In the genomic region with DNA sequence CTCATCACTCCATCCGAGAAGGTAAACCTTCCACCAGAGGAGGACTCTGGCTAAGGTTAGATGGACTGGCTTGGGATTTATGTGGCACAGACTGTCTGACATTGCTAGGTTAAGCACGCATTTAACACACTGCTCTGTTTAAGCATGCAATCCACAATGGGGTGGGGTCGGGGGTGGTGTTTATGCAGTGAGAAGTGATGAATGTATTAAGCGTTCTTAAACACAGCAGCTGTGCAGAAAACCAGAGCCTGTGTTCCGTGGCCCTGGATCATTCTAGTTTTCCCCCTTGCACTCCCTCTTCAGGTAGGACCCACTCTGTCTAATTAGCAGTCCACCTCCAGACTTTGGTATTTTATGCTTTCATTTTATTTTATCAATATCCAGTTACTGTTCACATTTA, we compare ENCODE assay signal across 32 cellular contexts. TPM values are rescaled to one million over a fixed set of nuclear protein-coding genes. Genes with fewer than 3 reads are reported as not detected.
"Had no signal": no experiment of that assay in that cellular context is flagged by ENCODE, and none has a peak within 500 bp of the region (broad histone marks: within the 10 kb centered on the region; RNA-seq: fewer than 3 reads in every experiment).

No MANE protein-coding gene starts in this region.

- FAIRE-seq: TTC549 had no signal

- DNase-seq: activated CD4-positive, alpha-beta T cell treated with anti-CD3 and anti-CD28 coated beads for 36 hours; activated CD4-positive, alpha-beta T cell treated with anti-CD3 and anti-CD28 coated beads, Interleukin-2, amount 10 ng/mL, durations not matched to agents 7 days and 5 days; activated CD4-positive, alpha-beta T cell treated with anti-CD3 and anti-CD28 coated beads, Interleukin-2, amount 50 U/mL, for 48 hours; activated CD8-positive, alpha-beta T cell treated with anti-CD3 and anti-CD28 coated beads, Interleukin-2, amount 10 ng/mL, durations not matched to agents 7 days and 5 days; activated effector memory CD4-positive, alpha-beta T cell treated with Interleukin-2 at 50 U/mL for 16 hours; activated naive CD4-positive, alpha-beta T cell treated with anti-CD3 and anti-CD28 coated beads, Interleukin-2, amount 10 ng/mL, durations not matched to agents 7 days and 5 days; activated naive CD8-positive, alpha-beta T cell treated with anti-CD3 and anti-CD28 coated beads, Interleukin-2, amount 50 U/mL, for 24 hours; activated T-cell treated with anti-CD3 and anti-CD28 coated beads, Interleukin-2, amount 50 U/mL, for 48 hours; anterior cingulate cortex; brain microvascular endothelial cell; central memory CD4-positive, alpha-beta T cell; NCI-H1092 treated with DMSO at 0.1 percent for 48 hours; NCI-H1417 treated with DMSO at 0.1 percent for 48 hours; NCI-H2029; NCI-H2227 treated with DMSO at 0.1 percent for 48 hours; NCI-H446; NCI-H510A treated with DMSO at 0.1 percent for 48 hours; NCI-H526 treated with DMSO at 0.1 percent for 48 hours; NCI-H774; SHP77; SJCRH30; SK-N-SH had no signal

- H3K4me2 ChIP-seq: SK-N-SH had no signal

- H3K4me3 ChIP-seq: SJCRH30 had no signal

- H3K9ac ChIP-seq: SK-N-SH had no signal

- H3K27me3 ChIP-seq: brain microvascular endothelial cell, SJCRH30 had no signal

- H3K4me1 Mint-ChIP-seq: activated CD4-positive, alpha-beta T cell treated with anti-CD3 and anti-CD28 coated beads for 36 hours; activated CD4-positive, alpha-beta T cell treated with anti-CD3 and anti-CD28 coated beads, Interleukin-2, amount 10 ng/mL, durations not matched to agents 7 days and 5 days; activated naive CD4-positive, alpha-beta T cell treated with anti-CD3 and anti-CD28 coated beads, Interleukin-2, amount 10 ng/mL, durations not matched to agents 7 days and 5 days; activated naive CD8-positive, alpha-beta T cell treated with anti-CD3 and anti-CD28 coated beads, Interleukin-2, amount 50 U/mL, for 24 hours had no signal

- H3K27ac Mint-ChIP-seq: activated CD4-positive, alpha-beta T cell treated with anti-CD3 and anti-CD28 coated beads for 36 hours; activated CD4-positive, alpha-beta T cell treated with anti-CD3 and anti-CD28 coated beads, Interleukin-2, amount 10 ng/mL, durations not matched to agents 7 days and 5 days; activated CD8-positive, alpha-beta T cell treated with anti-CD3 and anti-CD28 coated beads, Interleukin-2, amount 10 ng/mL, durations not matched to agents 7 days and 5 days; activated naive CD4-positive, alpha-beta T cell treated with anti-CD3 and anti-CD28 coated beads, Interleukin-2, amount 10 ng/mL, durations not matched to agents 7 days and 5 days; activated naive CD8-positive, alpha-beta T cell; activated naive CD8-positive, alpha-beta T cell treated with anti-CD3 and anti-CD28 coated beads, Interleukin-2, amount 50 U/mL, for 24 hours; T-helper 1 cell treated with Interleukin-12 subunit alpha and Interleukin-12 subunit beta and Interleukin-4 antibody, amounts not matched to agents 30 μg/mL and 1 μg/mL, for 36 hours; T-helper 2 cell treated with Interferon-gamma antibody and Interleukin-4, amounts not matched to agents 5 μg/mL and 100 μg/mL, for 36 hours; WTC11 had no signal

- H3K9me3 Mint-ChIP-seq: activated CD4-positive, alpha-beta T cell treated with anti-CD3 and anti-CD28 coated beads, Interleukin-2, amount 10 ng/mL, durations not matched to agents 7 days and 5 days; activated naive CD4-positive, alpha-beta T cell treated with anti-CD3 and anti-CD28 coated beads, Interleukin-2, amount 10 ng/mL, durations not matched to agents 7 days and 5 days; activated naive CD8-positive, alpha-beta T cell treated with anti-CD3 and anti-CD28 coated beads, Interleukin-2, amount 50 U/mL, for 24 hours; T-helper 1 cell treated with Interleukin-12 subunit alpha and Interleukin-12 subunit beta and Interleukin-4 antibody, amounts not matched to agents 30 μg/mL and 1 μg/mL, for 36 hours; T-helper 2 cell treated with Interferon-gamma antibody and Interleukin-4, amounts not matched to agents 5 μg/mL and 100 μg/mL, for 36 hours; WTC11 had no signal

- ATAC-seq: activated CD4-positive, alpha-beta T cell treated with anti-CD3 and anti-CD28 coated beads for 36 hours; activated CD4-positive, CD25-positive, alpha-beta regulatory T cell treated with anti-CD3 and anti-CD28 coated beads, Interleukin-2, amount 50 U/mL, for 24 hours; activated CD8-positive, alpha-beta T cell treated with anti-CD3 and anti-CD28 coated beads, Interleukin-2, amount 10 ng/mL, durations not matched to agents 7 days and 5 days; activated naive CD8-positive, alpha-beta T cell treated with anti-CD3 and anti-CD28 coated beads, Interleukin-2, amount 50 U/mL, for 24 hours; Panc1; WTC11 had no signal

- H3K4me3 Mint-ChIP-seq: activated CD4-positive, alpha-beta T cell treated with anti-CD3 and anti-CD28 coated beads for 36 hours; activated CD4-positive, alpha-beta T cell treated with anti-CD3 and anti-CD28 coated beads, Interleukin-2, amount 10 ng/mL, durations not matched to agents 7 days and 5 days; activated CD8-positive, alpha-beta T cell treated with anti-CD3 and anti-CD28 coated beads, Interleukin-2, amount 10 ng/mL, durations not matched to agents 7 days and 5 days; activated naive CD4-positive, alpha-beta T cell treated with anti-CD3 and anti-CD28 coated beads, Interleukin-2, amount 10 ng/mL, durations not matched to agents 7 days and 5 days; activated naive CD8-positive, alpha-beta T cell; activated naive CD8-positive, alpha-beta T cell treated with anti-CD3 and anti-CD28 coated beads, Interleukin-2, amount 50 U/mL, for 24 hours; T-helper 1 cell treated with Interleukin-12 subunit alpha and Interleukin-12 subunit beta and Interleukin-4 antibody, amounts not matched to agents 30 μg/mL and 1 μg/mL, for 36 hours; T-helper 2 cell treated with Interferon-gamma antibody and Interleukin-4, amounts not matched to agents 5 μg/mL and 100 μg/mL, for 36 hours; WTC11 had no signal

- H3K36me3 ChIP-seq: brain microvascular endothelial cell, SJCRH30 had no signal

- H3K27me3 Mint-ChIP-seq: activated CD4-positive, alpha-beta T cell treated with anti-CD3 and anti-CD28 coated beads for 36 hours; activated CD4-positive, alpha-beta T cell treated with anti-CD3 and anti-CD28 coated beads, Interleukin-2, amount 10 ng/mL, durations not matched to agents 7 days and 5 days; activated naive CD4-positive, alpha-beta T cell treated with anti-CD3 and anti-CD28 coated beads, Interleukin-2, amount 10 ng/mL, durations not matched to agents 7 days and 5 days; activated naive CD8-positive, alpha-beta T cell; activated naive CD8-positive, alpha-beta T cell treated with anti-CD3 and anti-CD28 coated beads, Interleukin-2, amount 50 U/mL, for 24 hours had no signal

- H3K9me3 ChIP-seq: SJCRH30, SK-N-SH had no signal

- H3K27ac ChIP-seq: brain microvascular endothelial cell, SJCRH30 had no signal

RNA-seq across cellular contexts. Expression of a gene that starts 48.4 kb away (rescaled TPM):
- total RNA-seq: activated CD4-positive, alpha-beta T cell treated with anti-CD3 and anti-CD28 coated beads for 36 hours; activated CD4-positive, alpha-beta T cell treated with anti-CD3 and anti-CD28 coated beads, Interleukin-2, amount 10 ng/mL, durations not matched to agents 7 days and 5 days; chondrocyte; M059J; RPMI7951; SJCRH30 had no signal

RNA-seq across cellular contexts. Expression of a gene that starts 57.4 kb away (rescaled TPM):
- total RNA-seq: chondrocyte, M059J, RPMI7951, SJCRH30, WTC11 had no signal
